2 cellular contexts compared by ENCODE assay signal in the genomic region with DNA sequence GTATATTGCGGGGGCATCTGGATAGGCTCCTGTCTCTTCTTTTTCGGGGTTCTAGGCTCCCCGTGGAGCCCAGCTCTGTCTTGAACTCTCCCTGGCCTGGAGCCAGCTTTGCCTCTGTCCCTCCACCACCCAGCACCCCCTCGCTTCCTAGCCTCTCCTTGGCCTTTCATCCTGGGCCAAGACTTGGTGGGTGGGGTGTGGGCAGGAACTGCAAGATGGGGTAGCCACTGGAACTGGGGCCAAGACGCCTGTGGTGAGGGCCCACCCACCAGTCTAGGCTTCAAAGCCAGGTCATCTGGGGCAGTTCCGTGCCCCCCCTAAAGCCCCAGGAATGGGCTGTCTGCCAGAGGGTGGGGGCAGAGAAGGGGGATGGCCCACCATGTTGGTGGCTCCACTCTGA.
TF ChIP-seq lines count a peak whose summit lies in the region.

No MANE protein-coding gene starts in this region.

TF ChIP-seq in Ishikawa, 13 proteins besides CTCF, POLR2A, EP300 and RAD21:
- TF ChIP-seq NFIC (IDR thresholded peaks at IDR 0.05): peak; percentile 50
- TF ChIP-seq, protein P1, sequence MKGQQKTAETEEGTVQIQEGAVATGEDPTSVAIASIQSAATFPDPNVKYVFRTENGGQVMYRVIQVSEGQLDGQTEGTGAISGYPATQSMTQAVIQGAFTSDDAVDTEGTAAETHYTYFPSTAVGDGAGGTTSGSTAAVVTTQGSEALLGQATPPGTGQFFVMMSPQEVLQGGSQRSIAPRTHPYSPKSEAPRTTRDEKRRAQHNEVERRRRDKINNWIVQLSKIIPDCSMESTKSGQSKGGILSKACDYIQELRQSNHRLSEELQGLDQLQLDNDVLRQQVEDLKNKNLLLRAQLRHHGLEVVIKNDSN (IDR thresholded peaks at IDR 0.05): no peak

TF ChIP-seq in H1, 55 proteins besides CTCF, POLR2A, EP300 and RAD21:
- TF ChIP-seq, protein P2, sequence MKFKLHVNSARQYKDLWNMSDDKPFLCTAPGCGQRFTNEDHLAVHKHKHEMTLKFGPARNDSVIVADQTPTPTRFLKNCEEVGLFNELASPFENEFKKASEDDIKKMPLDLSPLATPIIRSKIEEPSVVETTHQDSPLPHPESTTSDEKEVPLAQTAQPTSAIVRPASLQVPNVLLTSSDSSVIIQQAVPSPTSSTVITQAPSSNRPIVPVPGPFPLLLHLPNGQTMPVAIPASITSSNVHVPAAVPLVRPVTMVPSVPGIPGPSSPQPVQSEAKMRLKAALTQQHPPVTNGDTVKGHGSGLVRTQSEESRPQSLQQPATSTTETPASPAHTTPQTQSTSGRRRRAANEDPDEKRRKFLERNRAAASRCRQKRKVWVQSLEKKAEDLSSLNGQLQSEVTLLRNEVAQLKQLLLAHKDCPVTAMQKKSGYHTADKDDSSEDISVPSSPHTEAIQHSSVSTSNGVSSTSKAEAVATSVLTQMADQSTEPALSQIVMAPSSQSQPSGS (IDR thresholded peaks at IDR 0.05; ENCODE audit: low read length): no peak
- TF ChIP-seq CBX8 (IDR thresholded peaks at IDR 0.05; ENCODE audit: borderline replicate concordance, low read depth, low read length): no peak
- no peak for TF ChIP-seq SAP30 (IDR thresholded peaks at IDR 0.05; ENCODE audit: insufficient read depth, insufficient replicate concordance, low read length)
- TF ChIP-seq KDM5A (IDR thresholded peaks at IDR 0.05; ENCODE audit: low read length): no peak
- TF ChIP-seq RFX5 (IDR thresholded peaks at IDR 0.05; ENCODE audit: borderline replicate concordance, low read depth, low read length): no peak
- no peak for TF ChIP-seq MAFK (IDR thresholded peaks at IDR 0.05; ENCODE audit: low read depth, low read length)
- no peak for TF ChIP-seq GABPA (IDR thresholded peaks at IDR 0.05; ENCODE audit: borderline replicate concordance, insufficient read depth, low read length)
